Comparison of ENCODE assay signal across 7 cellular contexts in genomic region chr4:14877246-14878220, GRCh38.
DNase-seq lines count a peak whose midpoint lies in the region; ATAC-seq lines count a peak whose summit lies in the region.

No MANE protein-coding gene starts in this region.

- no peak overlapping the region for H3K4me3 Mint-ChIP-seq in activated naive CD8-positive, alpha-beta T cell treated with anti-CD3 and anti-CD28 coated beads, Interleukin-2, amount 50 U/mL, for 24 hours

- H3K4me1 Mint-ChIP-seq in activated naive CD8-positive, alpha-beta T cell treated with anti-CD3 and anti-CD28 coated beads, Interleukin-2, amount 50 U/mL, for 24 hours, result peaks cover 42% of the 10 kb centered on the region

- H3K27me3 Mint-ChIP-seq in activated naive CD8-positive, alpha-beta T cell treated with anti-CD3 and anti-CD28 coated beads, Interleukin-2, amount 50 U/mL, for 24 hours, result no peaks in the 10 kb centered on the region

- H3K27ac Mint-ChIP-seq in activated naive CD8-positive, alpha-beta T cell treated with anti-CD3 and anti-CD28 coated beads, Interleukin-2, amount 50 U/mL, for 24 hours, result peak overlapping the region; percentile 37

- no peak for DNase-seq in activated naive CD8-positive, alpha-beta T cell treated with anti-CD3 and anti-CD28 coated beads, Interleukin-2, amount 50 U/mL, for 24 hours
- DNase-seq in renal cortical epithelial cell (ENCODE audit: low read depth), result peak; percentile 61
- no peak for DNase-seq in GOT3 (lab: John Stamatoyannopoulos, UW)
- DNase-seq in NCI-H446 (lab: John Stamatoyannopoulos, UW), result no peak
- no peak for DNase-seq in SHP77 (lab: John Stamatoyannopoulos, UW)

- H3K9me3 Mint-ChIP-seq in activated naive CD8-positive, alpha-beta T cell treated with anti-CD3 and anti-CD28 coated beads, Interleukin-2, amount 50 U/mL, for 24 hours, result peaks cover 3% of the 10 kb centered on the region

- peaks cover 3% of the 10 kb centered on the region for H3K36me3 Mint-ChIP-seq in activated naive CD8-positive, alpha-beta T cell treated with anti-CD3 and anti-CD28 coated beads, Interleukin-2, amount 50 U/mL, for 24 hours (ENCODE audit: low read depth)

- ATAC-seq in GM19467 (IDR thresholded peaks at IDR 0.05; ENCODE audit: unreplicated experiment) (peak; percentile 61), HG03558 (IDR thresholded peaks at IDR 0.05; ENCODE audit: extremely low read depth, unreplicated experiment) (peak; percentile 32)
- no peak for ATAC-seq in activated naive CD8-positive, alpha-beta T cell treated with anti-CD3 and anti-CD28 coated beads, Interleukin-2, amount 50 U/mL, for 24 hours
